In the genomic region with DNA sequence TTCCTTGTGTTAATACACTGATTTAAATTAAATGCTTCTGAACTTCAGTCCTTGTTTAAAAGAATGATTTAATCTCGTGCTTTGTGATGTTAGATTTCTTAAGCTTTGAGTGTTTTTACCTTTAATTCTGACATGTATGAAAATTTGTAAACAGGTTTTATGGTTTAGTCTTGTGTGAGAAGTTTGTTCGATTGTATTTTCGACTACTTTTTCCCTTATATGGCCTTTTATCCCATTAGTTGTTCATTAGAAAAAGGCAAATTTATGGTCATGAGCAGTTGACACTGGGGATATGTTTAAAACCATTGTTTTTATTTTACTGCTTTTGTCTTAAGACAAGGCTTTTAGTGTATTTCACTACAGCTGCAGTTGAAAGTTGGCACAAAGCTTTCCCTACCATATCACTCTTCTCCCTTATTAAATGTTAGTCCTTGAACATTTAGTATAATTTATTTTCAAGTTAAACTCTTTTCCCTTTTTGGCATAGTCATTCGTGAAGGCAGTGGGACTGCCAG, we compare ENCODE assay signal across 12 cellular contexts. TPM values are rescaled to one million over a fixed set of nuclear protein-coding genes. Genes with fewer than 3 reads are reported as not detected.
DNase-seq lines count a peak whose midpoint lies in the region; ATAC-seq, FAIRE-seq and TF ChIP-seq lines count a peak whose summit lies in the region.
"Had no signal": no experiment of that assay in that cellular context is flagged by ENCODE, and none has a peak within 500 bp of the region (broad histone marks: within the 10 kb centered on the region; RNA-seq: fewer than 3 reads in every experiment).

No MANE protein-coding gene starts in this region.

- no peak overlapping the region for H3K27ac Mint-ChIP-seq in activated naive CD4-positive, alpha-beta T cell treated with anti-CD3 and anti-CD28 coated beads, Interleukin-2, amount 10 ng/mL, durations not matched to agents 7 days and 5 days
- no peak overlapping the region for H3K27ac Mint-ChIP-seq in activated naive CD8-positive, alpha-beta T cell treated with anti-CD3 and anti-CD28 coated beads, Interleukin-2, amount 50 U/mL, for 24 hours

- peak overlapping the region; percentile 34 for H3K4me3 Mint-ChIP-seq in activated naive CD4-positive, alpha-beta T cell treated with anti-CD3 and anti-CD28 coated beads, Interleukin-2, amount 10 ng/mL, durations not matched to agents 7 days and 5 days
- peak overlapping the region; percentile 97 for H3K4me3 Mint-ChIP-seq in activated naive CD8-positive, alpha-beta T cell treated with anti-CD3 and anti-CD28 coated beads, Interleukin-2, amount 50 U/mL, for 24 hours

- H3K9me1 ChIP-seq in keratinocyte (ENCODE audit: control insufficient read depth, extremely low read depth, insufficient read depth, low read length) = no peaks in the 10 kb centered on the region

- peaks cover 80% of the 10 kb centered on the region for H3K79me2 ChIP-seq in keratinocyte (ENCODE audit: control insufficient read depth, insufficient read depth, low read length)

- H3K9me3 ChIP-seq in keratinocyte (ENCODE audit: control insufficient read depth, low read depth, low read length) (no peaks in the 10 kb centered on the region), thoracic aorta (no peaks in the 10 kb centered on the region)

- TF ChIP-seq CTCF in keratinocyte (optimal IDR thresholded peaks at IDR 0.05 in 1 of 3, IDR thresholded peaks at IDR 0.05 in 1 of 3, conservative IDR thresholded peaks at IDR 0.05 in 1 of 3; ENCODE audit: extremely low read depth in 1 of 3, insufficient read depth in 2 of 3, low read length in 3 of 3) (no peak), thoracic aorta (IDR thresholded peaks at IDR 0.05) (no peak)

- peak overlapping the region in 2 of 3 experiments; percentile 24 to 61 for H3K4me3 ChIP-seq in keratinocyte (ENCODE audit: control insufficient read depth in 2 of 3, extremely low read depth in 1 of 3, insufficient read depth in 2 of 3, low read depth in 1 of 3, low read length in 3 of 3)
- peak overlapping the region; percentile 2 for H3K4me3 ChIP-seq in thoracic aorta

- H3K9me3 Mint-ChIP-seq in activated naive CD4-positive, alpha-beta T cell treated with anti-CD3 and anti-CD28 coated beads, Interleukin-2, amount 10 ng/mL, durations not matched to agents 7 days and 5 days = no peaks in the 10 kb centered on the region
- no peaks in the 10 kb centered on the region for H3K9me3 Mint-ChIP-seq in activated naive CD8-positive, alpha-beta T cell treated with anti-CD3 and anti-CD28 coated beads, Interleukin-2, amount 50 U/mL, for 24 hours

- H3K9ac ChIP-seq in keratinocyte (ENCODE audit: control insufficient read depth, extremely low read depth, insufficient read depth, low read length) = no peak overlapping the region

- peak overlapping the region; percentile 10 for H3K27ac ChIP-seq in keratinocyte (ENCODE audit: control insufficient read depth, insufficient read depth, low read length)
- H3K27ac ChIP-seq in thoracic aorta = peak overlapping the region in 1 of 2 donors; percentile 7

- peak overlapping the region; percentile 100 for H3K4me2 ChIP-seq in keratinocyte (ENCODE audit: control insufficient read depth, extremely low read depth, insufficient read depth, low read depth, low read length)

- peaks cover 2 to 7% of the 10 kb centered on the region in 2 experiments for H3K36me3 ChIP-seq in keratinocyte (ENCODE audit: control insufficient read depth in 2 of 2, extremely low read depth in 1 of 2, insufficient read depth in 2 of 2, low read length in 2 of 2)
- H3K36me3 ChIP-seq in thoracic aorta = no peaks in the 10 kb centered on the region

- ATAC-seq in activated naive CD8-positive, alpha-beta T cell treated with anti-CD3 and anti-CD28 coated beads, Interleukin-2, amount 50 U/mL, for 24 hours = no peak
- ATAC-seq in thoracic aorta (ENCODE audit: insufficient number of reproducible peaks, low FRiP score, low read depth) = no peak
- no peak for ATAC-seq in GM21576 (IDR thresholded peaks at IDR 0.05; ENCODE audit: unreplicated experiment)
- ATAC-seq: left colon had no signal

- peaks cover 16% of the 10 kb centered on the region for H3K36me3 Mint-ChIP-seq in activated naive CD4-positive, alpha-beta T cell treated with anti-CD3 and anti-CD28 coated beads, Interleukin-2, amount 10 ng/mL, durations not matched to agents 7 days and 5 days
- peaks cover 21% of the 10 kb centered on the region for H3K36me3 Mint-ChIP-seq in activated naive CD8-positive, alpha-beta T cell treated with anti-CD3 and anti-CD28 coated beads, Interleukin-2, amount 50 U/mL, for 24 hours (ENCODE audit: low read depth)

- dilution Hi-C loops in keratinocyte (cut with MboI; ENCODE audit: extremely low pct_ligation_motif_present, low sequenced_read_pairs) = no loop called here

- no peak for DNase-seq in activated naive CD4-positive, alpha-beta T cell treated with anti-CD3 and anti-CD28 coated beads, Interleukin-2, amount 10 ng/mL, durations not matched to agents 7 days and 5 days
- no peak for DNase-seq in activated naive CD4-positive, alpha-beta T cell treated with Interleukin-2 at 50 U/mL for 16 hours
- DNase-seq in activated naive CD8-positive, alpha-beta T cell treated with anti-CD3 and anti-CD28 coated beads, Interleukin-2, amount 50 U/mL, for 24 hours = no peak
- DNase-seq in keratinocyte (ENCODE audit: low read depth, low spot score) (no peak), thoracic aorta (ENCODE audit: low spot score) (no peak), iPS-NIHi7 (ENCODE audit: extremely low spot score) (no peak), NCI-H2196 treated with DMSO at 0.1 percent for 48 hours (lab: John Stamatoyannopoulos, UW; ENCODE audit: unreplicated experiment) (no peak)
- DNase-seq: COR-L47, left colon, NCI-H510A had no signal

- peaks cover 32% of the 10 kb centered on the region for H3K4me1 ChIP-seq in keratinocyte (ENCODE audit: control insufficient read depth, extremely low read depth, insufficient read depth, low read length)
- peaks cover 24 to 43% of the 10 kb centered on the region in 2 donors for H3K4me1 ChIP-seq in thoracic aorta (ENCODE audit: control insufficient read depth in 1 of 2, low read depth in 2 of 2)

- CTCF ChIA-PET in activated naive CD4-positive, alpha-beta T cell treated with anti-CD3 and anti-CD28 coated beads, Interleukin-2, amount 10 ng/mL, durations not matched to agents 7 days and 5 days (lab: Charles Lee) = no interaction called here

- peaks cover 45% of the 10 kb centered on the region for H3K4me1 Mint-ChIP-seq in activated naive CD4-positive, alpha-beta T cell treated with anti-CD3 and anti-CD28 coated beads, Interleukin-2, amount 10 ng/mL, durations not matched to agents 7 days and 5 days
- peaks cover 55% of the 10 kb centered on the region for H3K4me1 Mint-ChIP-seq in activated naive CD8-positive, alpha-beta T cell treated with anti-CD3 and anti-CD28 coated beads, Interleukin-2, amount 50 U/mL, for 24 hours

- no peak overlapping the region for H2AFZ ChIP-seq in keratinocyte (ENCODE audit: control insufficient read depth, low read length)

- H3K27me3 ChIP-seq in keratinocyte (ENCODE audit: control insufficient read depth, extremely low read depth, insufficient read depth, low read length) (no peaks in the 10 kb centered on the region), thoracic aorta (replicated peaks; ENCODE audit: insufficient read depth) (no peaks in the 10 kb centered on the region)

- peaks cover 16% of the 10 kb centered on the region for H4K20me1 ChIP-seq in keratinocyte (ENCODE audit: control insufficient read depth, extremely low read depth, insufficient read depth, low read length)

- no peak for FAIRE-seq in keratinocyte (lab: Jason Lieb, UNC)
- FAIRE-seq: TTC549 had no signal

- no peaks in the 10 kb centered on the region for H3K27me3 Mint-ChIP-seq in activated naive CD4-positive, alpha-beta T cell treated with anti-CD3 and anti-CD28 coated beads, Interleukin-2, amount 10 ng/mL, durations not matched to agents 7 days and 5 days
- H3K27me3 Mint-ChIP-seq in activated naive CD8-positive, alpha-beta T cell treated with anti-CD3 and anti-CD28 coated beads, Interleukin-2, amount 50 U/mL, for 24 hours = no peaks in the 10 kb centered on the region

RNA-seq across cellular contexts. Expression of a gene that starts 3.3 kb away (rescaled TPM):
- polyA plus RNA-seq in keratinocyte = 11.5 to 39.7 TPM (median 20.5 TPM) in 3 replicates
- 36.0 TPM for polyA plus RNA-seq in keratinocyte (2011; ENCODE audit: low read depth)
- polyA plus RNA-seq in keratinocyte (2011; cell fraction: cytosol; rRNA removed) = 26.4 and 39.9 TPM in 2 replicates
- 24.6 and 28.7 TPM in 2 replicates for polyA plus RNA-seq in keratinocyte (2011; cell fraction: nucleus; rRNA removed)
- 35.9 and 60.3 TPM in 2 replicates for polyA plus RNA-seq in keratinocyte (2012; ENCODE audit: low replicate concordance)
- polyA minus RNA-seq in keratinocyte = 15.0 to 24.3 TPM (median 18.9 TPM) in 3 replicates
- polyA minus RNA-seq in keratinocyte (2011; cell fraction: cytosol; rRNA and poly(A)+ RNA removed) = 18.6 TPM
- 12.5 and 23.7 TPM in 2 replicates for polyA minus RNA-seq in keratinocyte (2011; cell fraction: nucleus; rRNA and poly(A)+ RNA removed)
- 10 to 100 TPM; 21.3 to 32.5 TPM for total RNA-seq in thoracic aorta

RNA-seq across cellular contexts. Expression of a gene that starts 24.9 kb away (rescaled TPM):
- polyA plus RNA-seq in keratinocyte = 5.9 to 34.6 TPM (median 9.1 TPM) in 3 replicates
- polyA plus RNA-seq in keratinocyte (2011; ENCODE audit: low read depth) = 39.8 TPM
- polyA plus RNA-seq in keratinocyte (2011; cell fraction: cytosol; rRNA removed) = 9.5 and 14.0 TPM in 2 replicates
- 4.1 and 4.2 TPM in 2 replicates for polyA plus RNA-seq in keratinocyte (2011; cell fraction: nucleus; rRNA removed)
- polyA plus RNA-seq in keratinocyte (2012; ENCODE audit: low replicate concordance) = 60.7 and 196 TPM in 2 replicates
- 6.1 to 31.9 TPM (median 9.3 TPM) in 3 replicates for polyA minus RNA-seq in keratinocyte
- 5.6 TPM for polyA minus RNA-seq in keratinocyte (2011; cell fraction: cytosol; rRNA and poly(A)+ RNA removed)
- 0.74 and 1.5 TPM in 2 replicates for polyA minus RNA-seq in keratinocyte (2011; cell fraction: nucleus; rRNA and poly(A)+ RNA removed)
- total RNA-seq in thoracic aorta = 1 to 10 TPM in 1 of 2 donors, not detected in 1; 1.1 TPM
